20 cellular contexts compared by ENCODE assay signal in the genomic region with DNA sequence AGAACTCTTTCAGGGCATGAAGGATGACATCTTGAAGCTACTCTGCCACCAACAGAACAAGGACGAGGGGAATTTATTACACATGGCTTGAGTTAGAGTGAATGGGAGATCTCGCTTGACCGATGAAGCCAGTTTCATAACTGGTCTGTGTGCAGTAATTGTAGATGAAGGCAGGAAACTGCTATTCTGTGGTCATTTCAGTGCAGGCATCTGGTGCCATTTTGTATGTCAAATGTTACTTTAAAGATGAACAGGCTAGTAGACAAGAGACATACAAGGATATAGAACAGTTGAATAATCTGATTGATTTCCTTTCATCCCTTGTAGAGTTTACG. TPM values are rescaled to one million over a fixed set of nuclear protein-coding genes. Genes with fewer than 3 reads are reported as not detected.
DNase-seq lines count a peak whose midpoint lies in the region; ATAC-seq, FAIRE-seq and TF ChIP-seq lines count a peak whose summit lies in the region.
"Had no signal": no experiment of that assay in that cellular context is flagged by ENCODE, and none has a peak within 500 bp of the region (broad histone marks: within the 10 kb centered on the region; RNA-seq: fewer than 3 reads in every experiment).

No MANE protein-coding gene starts in this region.

- no peaks in the 10 kb centered on the region for H3K79me2 ChIP-seq in GM12878 (ENCODE audit: control insufficient read depth, insufficient read depth, low read length)

- no peaks in the 10 kb centered on the region for H3K36me3 Mint-ChIP-seq in osteocyte (ENCODE audit: unreplicated experiment)
- H3K36me3 Mint-ChIP-seq: activated CD4-positive, alpha-beta memory T cell treated with anti-CD3 and anti-CD28 coated beads for 36 hours; activated naive CD8-positive, alpha-beta T cell treated with anti-CD3 and anti-CD28 coated beads, Interleukin-2, amount 10 ng/mL, durations not matched to agents 7 days and 5 days; stimulated activated effector memory CD8-positive, alpha-beta T cell treated with anti-CD3 and anti-CD28 coated beads, Interleukin-12 subunit alpha, Interleukin-12 subunit beta, amount 100 ng/mL, for 72 hours had no signal

- no peaks in the 10 kb centered on the region for H3K4me1 ChIP-seq in GM12878 (ENCODE audit: control insufficient read depth, insufficient read depth, low read length)
- H3K4me1 ChIP-seq: breast epithelium, tibial artery had no signal

- WGBS in GM12878 (ENCODE audit: insufficient coverage, insufficient replicate concordance, low lambda C conversion rate, missing lambda C conversion rate): 18% methylated on average over 4 of the region's 4 CpGs

- POLR2A ChIA-PET in GM12878 (lab: Charles Lee): no interaction called here

- ATAC-seq in GM18907 (IDR thresholded peaks at IDR 0.05; ENCODE audit: unreplicated experiment) (peak; percentile 84), HG03432 (IDR thresholded peaks at IDR 0.05; ENCODE audit: unreplicated experiment) (peak; percentile 61), GM12878 (peak; percentile 59)
- ATAC-seq: esophagus mucosa; stimulated activated effector memory CD8-positive, alpha-beta T cell treated with anti-CD3 and anti-CD28 coated beads, Interleukin-12 subunit alpha, Interleukin-12 subunit beta, amount 100 ng/mL, for 72 hours had no signal

- no TSS peak for BruUV-seq in GM12878 (replicated peaks; lab: Mats Ljungman, UMichigan)

- FAIRE-seq in GM12878 (lab: Jason Lieb, UNC): no peak

- H3K9ac ChIP-seq in GM12878 (ENCODE audit: control insufficient read depth, insufficient read depth, low read length): no peak overlapping the region

- peaks cover 0 to 2% of the 10 kb centered on the region in 2 experiments; a peak in 1 of 4 replicates for H3K27me3 ChIP-seq in GM12878 (replicated peaks in 1 of 2; ENCODE audit: control insufficient read depth in 2 of 2, insufficient read depth in 2 of 2, low read length in 1 of 2)
- H3K27me3 ChIP-seq: breast epithelium, dorsolateral prefrontal cortex had no signal

- no peak for TF ChIP-seq RAD21 in GM12878 (IDR thresholded peaks at IDR 0.05; ENCODE audit: insufficient read depth, low read depth, low read length)

- H3K27me3 Mint-ChIP-seq in osteocyte (ENCODE audit: unreplicated experiment): peaks cover 69% of the 10 kb centered on the region

- H3K36me3 ChIP-seq in GM12878 (ENCODE audit: control insufficient read depth in 2 of 2, insufficient read depth in 2 of 2, low read length in 1 of 2): no peaks in the 10 kb centered on the region
- H3K36me3 ChIP-seq: breast epithelium, left ventricle myocardium inferior, tibial artery had no signal

- H3K4me1 Mint-ChIP-seq in osteocyte (ENCODE audit: unreplicated experiment): peaks cover 6% of the 10 kb centered on the region

- no peak overlapping the region for H3K4me3 ChIP-seq in GM12878
- H3K4me3 ChIP-seq: dorsolateral prefrontal cortex, left ventricle myocardium inferior, tibial artery had no signal

- peak overlapping the region; percentile 12 for H3K4me3 Mint-ChIP-seq in osteocyte (ENCODE audit: unreplicated experiment)
- H3K4me3 Mint-ChIP-seq: activated CD4-positive, alpha-beta memory T cell treated with anti-CD3 and anti-CD28 coated beads for 36 hours; activated naive CD8-positive, alpha-beta T cell treated with anti-CD3 and anti-CD28 coated beads, Interleukin-2, amount 10 ng/mL, durations not matched to agents 7 days and 5 days; stimulated activated effector memory CD8-positive, alpha-beta T cell treated with anti-CD3 and anti-CD28 coated beads, Interleukin-12 subunit alpha, Interleukin-12 subunit beta, amount 100 ng/mL, for 72 hours had no signal

- SMC1A ChIA-PET in GM12878 (lab: Charles Lee; ENCODE audit: uncharacterized antibody, unreplicated experiment): no interaction called here

- no peak overlapping the region for H3K27ac ChIP-seq in GM12878 (ENCODE audit: control insufficient read depth, insufficient read depth)
- H3K27ac ChIP-seq: breast epithelium, left ventricle myocardium inferior, tibial artery had no signal

- TF ChIP-seq CTCF in GM12878 (IDR thresholded peaks at IDR 0.05 in 2 of 3, conservative IDR thresholded peaks at IDR 0.05 in 1 of 3; ENCODE audit: control insufficient read depth in 2 of 3, extremely low read depth in 1 of 3, insufficient read depth in 1 of 3, low read depth in 3 of 3, low read length in 3 of 3) (no peak), osteocyte (IDR thresholded peaks at IDR 0.05) (no peak)

- no peak overlapping the region for H2AFZ ChIP-seq in GM12878 (ENCODE audit: control insufficient read depth, low read depth, low read length)

- intact Hi-C loops in GM12878 (cut with micrococcal nuclease; ENCODE audit: unreplicated experiment): no loop called here

- RAD21 ChIA-PET in GM12878 (lab: Charles Lee; ENCODE audit: unreplicated experiment): no interaction called here

- peaks cover 4% of the 10 kb centered on the region for H3K9me3 Mint-ChIP-seq in osteocyte (ENCODE audit: unreplicated experiment)
- H3K9me3 Mint-ChIP-seq: activated CD4-positive, alpha-beta memory T cell treated with anti-CD3 and anti-CD28 coated beads for 36 hours; activated naive CD8-positive, alpha-beta T cell treated with anti-CD3 and anti-CD28 coated beads, Interleukin-2, amount 10 ng/mL, durations not matched to agents 7 days and 5 days; stimulated activated effector memory CD8-positive, alpha-beta T cell treated with anti-CD3 and anti-CD28 coated beads, Interleukin-12 subunit alpha, Interleukin-12 subunit beta, amount 100 ng/mL, for 72 hours had no signal

- no peak for TF ChIP-seq EP300 in GM12878 (IDR thresholded peaks at IDR 0.05; ENCODE audit: borderline replicate concordance in 1 of 2, control insufficient read depth in 1 of 2, low read depth in 2 of 2, low read length in 2 of 2)

- DNase-seq in GM12878 (ENCODE audit: low read depth, low spot score) (no peak), osteocyte (ENCODE audit: extremely low spot score, unreplicated experiment) (no peak), ACHN (no peak), NCI-H510A treated with DMSO at 0.1 percent for 48 hours (lab: John Stamatoyannopoulos, UW) (no peak), GM03348 (ENCODE audit: low spot score) (no peak), NCI-H345 treated with DMSO at 0.1 percent for 48 hours (lab: John Stamatoyannopoulos, UW; ENCODE audit: unreplicated experiment) (no peak)
- DNase-seq: activated CD4-positive, alpha-beta memory T cell treated with anti-CD3 and anti-CD28 coated beads for 36 hours; activated naive CD8-positive, alpha-beta T cell treated with anti-CD3 and anti-CD28 coated beads, Interleukin-2, amount 10 ng/mL, durations not matched to agents 7 days and 5 days; activated T-cell treated with anti-CD3 and anti-CD28 coated beads, Interleukin-2, amount 50 U/mL, for 48 hours; Calu3; dorsolateral prefrontal cortex; left ventricle myocardium inferior; NCI-H1417; RPMI8226; tibial artery had no signal

- H4K20me1 ChIP-seq in GM12878 (ENCODE audit: control insufficient read depth, insufficient read depth): no peaks in the 10 kb centered on the region

- no peaks in the 10 kb centered on the region for H3K9me3 ChIP-seq in GM12878 (replicated peaks; ENCODE audit: control insufficient read depth, insufficient read depth, low read length)
- H3K9me3 ChIP-seq: breast epithelium, left ventricle myocardium inferior had no signal

- no peak for TF ChIP-seq POLR2A in GM12878 (IDR thresholded peaks at IDR 0.05; ENCODE audit: low read depth, low read length)

- in situ Hi-C loops in GM12878 (cut with MboI): no loop called here
- in situ Hi-C loops in ACHN (cut with HindIII; ENCODE audit: low pct_ligation_motif_present, low pct_unique_long_range_greater_than_20kb, low sequenced_read_pairs): no loop called here

- no peak overlapping the region for H3K27ac Mint-ChIP-seq in osteocyte (ENCODE audit: unreplicated experiment)
- H3K27ac Mint-ChIP-seq: activated CD4-positive, alpha-beta memory T cell treated with anti-CD3 and anti-CD28 coated beads for 36 hours; activated naive CD8-positive, alpha-beta T cell treated with anti-CD3 and anti-CD28 coated beads, Interleukin-2, amount 10 ng/mL, durations not matched to agents 7 days and 5 days; stimulated activated effector memory CD8-positive, alpha-beta T cell treated with anti-CD3 and anti-CD28 coated beads, Interleukin-12 subunit alpha, Interleukin-12 subunit beta, amount 100 ng/mL, for 72 hours had no signal

- no peak overlapping the region for H3K4me2 ChIP-seq in GM12878 (ENCODE audit: control insufficient read depth, insufficient read depth)

- CTCF ChIA-PET in GM12878 (lab: Yijun Ruan, JAX): interaction anchor here (1.1 kb wide), 1 partner anchor 28 kb away, joined by 5 read pairs; no protein-coding TSS in a partner anchor

TF ChIP-seq in GM12878, 131 proteins besides CTCF, POLR2A, EP300 and RAD21 (continues in another document):
- TF ChIP-seq, protein P1, sequence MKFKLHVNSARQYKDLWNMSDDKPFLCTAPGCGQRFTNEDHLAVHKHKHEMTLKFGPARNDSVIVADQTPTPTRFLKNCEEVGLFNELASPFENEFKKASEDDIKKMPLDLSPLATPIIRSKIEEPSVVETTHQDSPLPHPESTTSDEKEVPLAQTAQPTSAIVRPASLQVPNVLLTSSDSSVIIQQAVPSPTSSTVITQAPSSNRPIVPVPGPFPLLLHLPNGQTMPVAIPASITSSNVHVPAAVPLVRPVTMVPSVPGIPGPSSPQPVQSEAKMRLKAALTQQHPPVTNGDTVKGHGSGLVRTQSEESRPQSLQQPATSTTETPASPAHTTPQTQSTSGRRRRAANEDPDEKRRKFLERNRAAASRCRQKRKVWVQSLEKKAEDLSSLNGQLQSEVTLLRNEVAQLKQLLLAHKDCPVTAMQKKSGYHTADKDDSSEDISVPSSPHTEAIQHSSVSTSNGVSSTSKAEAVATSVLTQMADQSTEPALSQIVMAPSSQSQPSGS (IDR thresholded peaks at IDR 0.05; ENCODE audit: low read length): no peak
- no peak for TF ChIP-seq ZZZ3 (IDR thresholded peaks at IDR 0.05; ENCODE audit: control insufficient read depth, insufficient read length, low read depth)
- TF ChIP-seq EED (IDR thresholded peaks at IDR 0.05; ENCODE audit: low read depth): no peak

RNA-seq across cellular contexts. Expression of a gene that starts 20.6 kb away (rescaled TPM):
- total RNA-seq in GM12878 (2013; cell fraction: nucleolus; rRNA removed): 1.3 and 3.0 TPM in 2 replicates
- total RNA-seq in GM12878 (2014; rRNA removed) (0.11 and 0.62 TPM in 2 replicates), GM12878 (2014; rRNA removed; fragmentation: Illumina TruSeq; extraction: Trizol) (0.55 and 0.67 TPM in 2 replicates), GM12878 (2021) (0.69 and 2.1 TPM in 2 replicates), osteocyte (0.54 and 0.55 TPM in 2 replicates)
- polyA plus RNA-seq in GM12878 (2011; ENCODE audit: low read depth): not detected
- polyA plus RNA-seq in GM12878 (2011; rRNA removed) (0.22 and 0.39 TPM in 2 replicates), GM12878 (2014; fragmentation: Illumina TruSeq; extraction: Trizol) (0.37 and 3.5 TPM in 2 replicates), GM12878 (2014; fragmentation: Nextera tagmentation; extraction: Ambion mirVana) (under 1 TPM in 1 of 2 experiments, not detected in 1; 0.09 TPM), GM12878 (2014; rRNA removed) (0.23 and 0.28 TPM in 2 replicates), GM12878 (2016; fragmentation: Nextera tagmentation; extraction: Ambion mirVana) (under 1 TPM; 0.35 to 0.36 TPM)
- 0.19 and 0.27 TPM in 2 replicates for polyA plus RNA-seq in GM12878 (2011; cell fraction: cytosol; rRNA removed)
- polyA plus RNA-seq in GM12878 (2011; cell fraction: nucleus; rRNA removed): 0.18 and 0.46 TPM in 2 replicates
- polyA plus RNA-seq in GM12878 (2012): 0.22 and 0.23 TPM in 2 replicates
- polyA minus RNA-seq in GM12878 (2011; rRNA and poly(A)+ RNA removed): 0.22 and 0.31 TPM in 2 replicates
- not detected in 2 replicates for polyA minus RNA-seq in GM12878 (2011; cell fraction: cytosol; rRNA and poly(A)+ RNA removed)
- polyA minus RNA-seq in GM12878 (2011; cell fraction: nucleus; rRNA and poly(A)+ RNA removed): not detected in 2 replicates
